ENCODE assay signal across 11 cellular contexts in the genomic region with DNA sequence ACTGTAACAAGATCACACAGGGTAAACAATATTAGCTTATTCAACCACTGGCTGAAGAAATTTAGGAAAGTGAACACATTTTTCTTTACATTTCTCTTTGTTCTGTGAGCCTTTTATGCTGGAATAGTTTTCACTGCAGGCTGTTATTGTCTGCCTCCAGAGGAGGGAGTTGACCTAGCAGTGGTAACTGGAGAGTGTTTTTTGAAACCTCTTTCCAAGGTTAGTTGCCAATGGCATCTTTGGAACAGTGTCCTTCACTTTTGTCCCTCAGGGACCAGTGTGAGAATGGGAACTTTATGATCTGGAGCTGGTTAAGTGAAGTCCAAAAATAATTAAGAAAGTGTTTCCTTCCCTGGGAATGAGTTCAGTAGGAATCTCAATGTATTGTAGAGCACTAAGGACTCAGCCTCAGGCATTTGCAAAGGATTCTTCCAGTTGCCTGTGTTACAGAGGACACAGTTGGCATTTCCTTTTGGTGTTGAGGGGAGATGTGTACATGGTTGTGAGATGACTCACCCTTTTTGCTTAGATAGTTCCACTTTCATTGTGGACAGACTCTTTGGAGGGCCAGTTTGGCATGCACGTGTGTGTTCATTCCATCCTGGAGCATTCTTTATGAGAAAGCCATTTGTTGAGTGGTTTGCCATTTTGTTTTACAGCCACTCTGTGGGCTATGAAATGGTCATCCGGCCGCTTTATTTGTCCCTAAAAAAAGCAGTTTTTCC.
DNase-seq lines count a peak whose midpoint lies in the region; ATAC-seq and TF ChIP-seq lines count a peak whose summit lies in the region.
"Had no signal": no experiment of that assay in that cellular context is flagged by ENCODE, and none has a peak within 500 bp of the region (broad histone marks: within the 10 kb centered on the region; RNA-seq: fewer than 3 reads in every experiment).

No MANE protein-coding gene starts in this region.

- no peak overlapping the region for H3K27ac ChIP-seq in dorsolateral prefrontal cortex
- H3K27ac ChIP-seq: adrenal gland had no signal

- TF ChIP-seq CTCF in astrocyte of the spinal cord (IDR thresholded peaks at IDR 0.05; ENCODE audit: low read depth, low read length) = peak; percentile 10
- TF ChIP-seq CTCF in dorsolateral prefrontal cortex (IDR thresholded peaks at IDR 0.05 in 54 of 56, conservative IDR thresholded peaks at IDR 0.05 in 2 of 56; ENCODE audit: low read depth in 1 of 56, partially characterized antibody in 56 of 56) = no peak

- peaks cover 0 to 61% (median 14%) of the 10 kb centered on the region in 45 donors for H3K27me3 ChIP-seq in dorsolateral prefrontal cortex
- H3K27me3 ChIP-seq: adrenal gland had no signal

- intact Hi-C loops in dorsolateral prefrontal cortex (cut with DNase I) = no loop called here

- ATAC-seq in HG03159 (IDR thresholded peaks at IDR 0.05; ENCODE audit: unreplicated experiment) (peak; percentile 68), left lobe of liver (peak; percentile 18)

- in situ Hi-C loops in Caki2 (cut with HindIII; ENCODE audit: low pct_unique_long_range_greater_than_20kb, low sequenced_read_pairs) = no loop called here
- in situ Hi-C loops in astrocyte of the spinal cord (cut with HindIII; ENCODE audit: low sequenced_read_pairs) = no loop called here

- DNase-seq in Caki2 (ENCODE audit: low read depth) (peak; percentile 67), astrocyte of the spinal cord (ENCODE audit: low read depth, low spot score) (peak; percentile 90), left lobe of liver (ENCODE audit: low spot score) (no peak), dorsolateral prefrontal cortex (no peak), DMS 273 treated with DMSO at 0.1 percent for 48 hours (lab: John Stamatoyannopoulos, UW) (no peak), NCI-H526 treated with DMSO at 0.1 percent for 48 hours (lab: John Stamatoyannopoulos, UW) (no peak), GF-D8 (lab: John Stamatoyannopoulos, UW) (no peak)
- DNase-seq: adrenal gland, DND-41, NCI-H187 treated with DMSO at 0.1 percent for 48 hours had no signal

- no peak overlapping the region for H3K4me3 ChIP-seq in astrocyte of the spinal cord (ENCODE audit: low read depth, low read length)
- no peak overlapping the region for H3K4me3 ChIP-seq in dorsolateral prefrontal cortex
- H3K4me3 ChIP-seq: adrenal gland had no signal

Comparison
In these comparisons a context has a peak if more than half of its experiments do, and no peak if none do; other contexts are left out.
1. DNase-seq: peak in Caki2 (single experiment) and astrocyte of the spinal cord (single experiment); none in left lobe of liver (single experiment), dorsolateral prefrontal cortex (0 of 10), DMS 273 treated with DMSO at 0.1 percent for 48 hours (single experiment), NCI-H526 treated with DMSO at 0.1 percent for 48 hours (single experiment) and GF-D8 (single experiment).